In genomic region chr9:20634895-20635294, GRCh38 we compare ENCODE assay signal across 1 cellular context.
TF ChIP-seq lines count a peak whose summit lies in the region.

No MANE protein-coding gene starts in this region.

TF ChIP-seq in WTC11, 78 proteins besides CTCF, POLR2A, EP300 and RAD21 (continued from another document):
- TF ChIP-seq ATF6 (CRISPR knock-in tag; IDR thresholded peaks at IDR 0.05) (no peak), NFE2L1 (CRISPR knock-in tag; IDR thresholded peaks at IDR 0.05) (no peak), OVOL2 (CRISPR knock-in tag; IDR thresholded peaks at IDR 0.05; ENCODE audit: borderline replicate concordance) (no peak)
